32 cellular contexts compared by ENCODE assay signal in genomic region chr2:20138696-20139095, GRCh38.
DNase-seq lines count a peak whose midpoint lies in the region; ATAC-seq, FAIRE-seq and TF ChIP-seq lines count a peak whose summit lies in the region.
"Had no signal": no experiment of that assay in that cellular context is flagged by ENCODE, and none has a peak within 500 bp of the region (broad histone marks: within the 10 kb centered on the region; RNA-seq: fewer than 3 reads in every experiment).

No MANE protein-coding gene starts in this region.

- H3K4me2 ChIP-seq in mesendoderm (ENCODE audit: low read length) (no peak overlapping the region), smooth muscle cell (peak overlapping the region; percentile 22)
- H3K4me2 ChIP-seq: KMS-11 had no signal

- in situ Hi-C loops in brain microvascular endothelial cell (cut with HindIII; ENCODE audit: low pct_ligation_motif_present, low sequenced_read_pairs) = loop anchor here (10.0 kb wide), 1 partner anchor 86 kb away; the partner anchor contains the start of gene SDC1

- H3K79me1 ChIP-seq in mesendoderm (ENCODE audit: low read length) = no peaks in the 10 kb centered on the region

- no peak overlapping the region for H3K4me3 ChIP-seq in brain microvascular endothelial cell (ENCODE audit: low read depth, low read length)
- no peak overlapping the region for H3K4me3 ChIP-seq in mesendoderm (ENCODE audit: low read length)
- H3K4me3 ChIP-seq in smooth muscle cell = no peak overlapping the region
- no peak overlapping the region for H3K4me3 ChIP-seq in Caco-2 (ENCODE audit: low read depth, low read length)
- H3K4me3 ChIP-seq: left ventricle myocardium inferior, prostate gland, sigmoid colon, upper lobe of right lung had no signal

- FAIRE-seq in HTR-8/SVneo (lab: Jason Lieb, UNC) = peak; percentile 48
- FAIRE-seq: endothelial cell of umbilical vein had no signal

- BruUV-seq in Caco-2 (replicated peaks; lab: Mats Ljungman, UMichigan) = no TSS peak

- no peak overlapping the region for H4K5ac ChIP-seq in mesendoderm (ENCODE audit: low read length)

- H3K4me1 ChIP-seq in mesendoderm (ENCODE audit: control insufficient read depth, low read depth, low read length) = no peaks in the 10 kb centered on the region
- peaks cover 10% of the 10 kb centered on the region for H3K4me1 ChIP-seq in smooth muscle cell (ENCODE audit: low read depth)
- H3K4me1 ChIP-seq in Caco-2 = no peaks in the 10 kb centered on the region; the same call in 1 of the 2 replicates
- H3K4me1 ChIP-seq: left ventricle myocardium inferior, prostate gland, upper lobe of right lung had no signal

- peaks cover 7% of the 10 kb centered on the region for H3F3A ChIP-seq in smooth muscle cell (ENCODE audit: low read depth)

- intact Hi-C loops in Caco-2 (cut with micrococcal nuclease; ENCODE audit: unreplicated experiment) = no loop called here

- peak overlapping the region; percentile 52 for H2AFZ ChIP-seq in smooth muscle cell (ENCODE audit: low read depth)

- no peak overlapping the region for H4K8ac ChIP-seq in mesendoderm (ENCODE audit: low read depth, low read length)

- H3K9me3 Mint-ChIP-seq in stimulated activated naive B cell treated with anti-CD40 and anti-IgM and Interleukin-4, amounts not matched to agents 10 μg/mL and 1 μg/mL and 100 μg/mL, for 72 hours = no peaks in the 10 kb centered on the region
- H3K9me3 Mint-ChIP-seq in Caco-2 (ENCODE audit: unreplicated experiment) = no peaks in the 10 kb centered on the region
- H3K9me3 Mint-ChIP-seq: activated CD8-positive, alpha-beta T cell treated with anti-CD3 and anti-CD28 coated beads for 36 hours; activated naive CD4-positive, alpha-beta T cell treated with anti-CD3 and anti-CD28 coated beads, Interleukin-2, amount 10 ng/mL, durations not matched to agents 7 days and 5 days; activated T-helper 17 cell treated with anti-CD3 and anti-CD28 coated beads, Interleukin-2, amount 50 U/mL, for 72 hours had no signal

- no peak overlapping the region for H3K27ac ChIP-seq in brain microvascular endothelial cell
- H3K27ac ChIP-seq in mesendoderm (ENCODE audit: low read depth, low read length) = no peak overlapping the region
- H3K27ac ChIP-seq in smooth muscle cell (ENCODE audit: low read depth) = peak overlapping the region; percentile 70
- H3K27ac ChIP-seq: C4-2B, KMS-11, left ventricle myocardium inferior, prostate gland, sigmoid colon, upper lobe of right lung had no signal

- no peaks in the 10 kb centered on the region for H3K79me2 ChIP-seq in mesendoderm (ENCODE audit: control insufficient read depth, insufficient read depth, low read length)
- H3K79me2 ChIP-seq in smooth muscle cell (ENCODE audit: low read depth) = no peaks in the 10 kb centered on the region

- no peak overlapping the region for H3K27ac Mint-ChIP-seq in stimulated activated naive B cell treated with anti-CD40 and anti-IgM and Interleukin-4, amounts not matched to agents 10 μg/mL and 1 μg/mL and 100 μg/mL, for 72 hours
- H3K27ac Mint-ChIP-seq in Caco-2 (ENCODE audit: unreplicated experiment) = no peak overlapping the region
- H3K27ac Mint-ChIP-seq: activated CD8-positive, alpha-beta T cell treated with anti-CD3 and anti-CD28 coated beads for 36 hours; activated naive CD4-positive, alpha-beta T cell treated with anti-CD3 and anti-CD28 coated beads, Interleukin-2, amount 10 ng/mL, durations not matched to agents 7 days and 5 days; activated T-helper 17 cell treated with anti-CD3 and anti-CD28 coated beads, Interleukin-2, amount 50 U/mL, for 72 hours; naive thymus-derived CD4-positive, alpha-beta T cell had no signal

- no peak overlapping the region for H2BK120ac ChIP-seq in mesendoderm (ENCODE audit: low read depth, low read length)

- CTCF ChIA-PET in Caco-2 (lab: Charles Lee) = interaction anchor here (0.6 to 2.9 kb wide), 3 partner anchors 87 to 183 kb away, joined by 3 to 18 read pairs (median 3); partner anchors contain the start of gene SDC1

- H2BK15ac ChIP-seq in mesendoderm (replicated peaks; ENCODE audit: low read depth) = no peak overlapping the region

- no peaks in the 10 kb centered on the region for H3K9me3 ChIP-seq in smooth muscle cell (replicated peaks; ENCODE audit: low read depth)
- no peaks in the 10 kb centered on the region for H3K9me3 ChIP-seq in Caco-2
- H3K9me3 ChIP-seq: left ventricle myocardium inferior, prostate gland, sigmoid colon, upper lobe of right lung had no signal

- H3K4ac ChIP-seq in mesendoderm (ENCODE audit: low read depth, low read length) = no peak overlapping the region

- no peak overlapping the region for H3K18ac ChIP-seq in mesendoderm (ENCODE audit: low read length)

- H3K23ac ChIP-seq in mesendoderm (ENCODE audit: low read length) = no peak overlapping the region

- DNase-seq in HTR-8/SVneo (ENCODE audit: insufficient read length, low spot score) (no peak), brain microvascular endothelial cell (peak; percentile 14), mesendoderm (peak; percentile 61), smooth muscle cell (lab: John Stamatoyannopoulos, UW; ENCODE audit: unreplicated experiment) (no peak), SKM-1 (lab: John Stamatoyannopoulos, UW; ENCODE audit: unreplicated experiment) (no peak), Caco-2 (no peak)
- DNase-seq in stimulated activated naive B cell treated with anti-CD40 and anti-IgM and Interleukin-4, amounts not matched to agents 10 μg/mL and 1 μg/mL and 100 μg/mL, for 72 hours = no peak
- DNase-seq: activated CD8-positive, alpha-beta memory T cell treated with anti-CD3 and anti-CD28 coated beads, Interleukin-2, amount 50 U/mL, for 48 hours; activated CD8-positive, alpha-beta T cell treated with anti-CD3 and anti-CD28 coated beads for 36 hours; activated naive CD4-positive, alpha-beta T cell treated with anti-CD3 and anti-CD28 coated beads, Interleukin-2, amount 10 ng/mL, durations not matched to agents 7 days and 5 days; DMS79; hypothalamus; left ventricle myocardium inferior; midbrain; MM.1S; naive thymus-derived CD4-positive, alpha-beta T cell; NCI-H1417; NCI-H2029; NK-92 treated with Interleukin-12 subunit alpha and Interleukin-12 subunit beta, amount 100 ng/mL, for 24 hours; nucleus accumbens; Right ventricle myocardium superior; sigmoid colon; stimulated activated CD4-positive, alpha-beta T cell treated with anti-CD3 and anti-CD28 coated beads, Interleukin-15, amount 100 ng/mL, for 24 hours; stimulated activated CD4-positive, alpha-beta T cell treated with anti-CD3 and anti-CD28 coated beads, Interleukin-4, amount 100 ng/mL, for 4 hours; upper lobe of right lung had no signal

- H3K56ac ChIP-seq in mesendoderm (ENCODE audit: low read length) = no peak overlapping the region

- H3K9ac ChIP-seq in mesendoderm (ENCODE audit: low read length) (no peak overlapping the region), smooth muscle cell (ENCODE audit: low read depth) (peak overlapping the region; percentile 8)
- H3K9ac ChIP-seq: KMS-11 had no signal

- no peaks in the 10 kb centered on the region for H3K27me3 ChIP-seq in brain microvascular endothelial cell (replicated peaks)
- no peaks in the 10 kb centered on the region for H3K27me3 ChIP-seq in mesendoderm (ENCODE audit: insufficient read depth, low read length, poor library complexity)
- H3K27me3 ChIP-seq in smooth muscle cell (ENCODE audit: low read depth) = no peaks in the 10 kb centered on the region
- no peaks in the 10 kb centered on the region for H3K27me3 ChIP-seq in Caco-2 (replicated peaks; ENCODE audit: control insufficient read depth, insufficient read depth, low read length)
- H3K27me3 ChIP-seq: sigmoid colon, upper lobe of right lung had no signal

- WGBS in mesendoderm (ENCODE audit: extremely low coverage, insufficient coverage, low lambda C conversion rate) = no CpG with 5 or more reads among the region's 6 CpGs
- WGBS in smooth muscle cell (ENCODE audit: low lambda C conversion rate) = 37% methylated on average over 6 of the region's 6 CpGs

- TF ChIP-seq CTCF in brain microvascular endothelial cell (IDR thresholded peaks at IDR 0.05; ENCODE audit: low read depth, low read length, missing control alignments) (no peak), smooth muscle cell (IDR thresholded peaks at IDR 0.05; ENCODE audit: borderline replicate concordance, insufficient read depth, poor library complexity, severe bottlenecking) (no peak), Caco-2 (IDR thresholded peaks at IDR 0.05; ENCODE audit: insufficient read depth in 1 of 2, low read depth in 1 of 2, low read length in 1 of 2, severe bottlenecking in 1 of 2, unreplicated experiment in 1 of 2) (no peak)

- ATAC-seq in stimulated activated naive B cell treated with anti-CD40 and anti-IgM and Interleukin-4, amounts not matched to agents 10 μg/mL and 1 μg/mL and 100 μg/mL, for 72 hours (replicated peaks) = no peak
- ATAC-seq in HG03469 (IDR thresholded peaks at IDR 0.05; ENCODE audit: unreplicated experiment) = no peak
- ATAC-seq: activated CD8-positive, alpha-beta T cell treated with anti-CD3 and anti-CD28 coated beads for 36 hours; activated T-helper 17 cell treated with anti-CD3 and anti-CD28 coated beads, Interleukin-2, amount 50 U/mL, for 72 hours; naive thymus-derived CD4-positive, alpha-beta T cell; upper lobe of right lung had no signal

- H3K27me3 Mint-ChIP-seq in stimulated activated naive B cell treated with anti-CD40 and anti-IgM and Interleukin-4, amounts not matched to agents 10 μg/mL and 1 μg/mL and 100 μg/mL, for 72 hours = peaks cover 3 to 12% of the 10 kb centered on the region in 2 donors
- H3K27me3 Mint-ChIP-seq in Caco-2 (ENCODE audit: insufficient read depth, unreplicated experiment) = peaks cover 3% of the 10 kb centered on the region
- H3K27me3 Mint-ChIP-seq: activated CD8-positive, alpha-beta T cell treated with anti-CD3 and anti-CD28 coated beads for 36 hours; brain had no signal

- no peaks in the 10 kb centered on the region for H3K4me1 Mint-ChIP-seq in stimulated activated naive B cell treated with anti-CD40 and anti-IgM and Interleukin-4, amounts not matched to agents 10 μg/mL and 1 μg/mL and 100 μg/mL, for 72 hours
- peaks cover 19% of the 10 kb centered on the region for H3K4me1 Mint-ChIP-seq in Caco-2 (ENCODE audit: low read depth, unreplicated experiment)
- H3K4me1 Mint-ChIP-seq: activated naive CD4-positive, alpha-beta T cell treated with anti-CD3 and anti-CD28 coated beads, Interleukin-2, amount 10 ng/mL, durations not matched to agents 7 days and 5 days; activated T-helper 17 cell treated with anti-CD3 and anti-CD28 coated beads, Interleukin-2, amount 50 U/mL, for 72 hours; naive thymus-derived CD4-positive, alpha-beta T cell had no signal

- no peak overlapping the region for H2AK5ac ChIP-seq in mesendoderm (ENCODE audit: low read length)

- H3K36me3 ChIP-seq in brain microvascular endothelial cell (replicated peaks) (no peaks in the 10 kb centered on the region), mesendoderm (ENCODE audit: control insufficient read depth, insufficient read depth, low read length) (no peaks in the 10 kb centered on the region), smooth muscle cell (ENCODE audit: low read depth) (no peaks in the 10 kb centered on the region), Caco-2 (ENCODE audit: control insufficient read depth, insufficient read depth, low read length) (no peaks in the 10 kb centered on the region)
- H3K36me3 ChIP-seq: left ventricle myocardium inferior, prostate gland, sigmoid colon, upper lobe of right lung had no signal

- H2BK5ac ChIP-seq in mesendoderm (ENCODE audit: low read length) = no peak overlapping the region

- H4K20me1 ChIP-seq in smooth muscle cell (ENCODE audit: low read depth) = no peaks in the 10 kb centered on the region

- H3K4me3 Mint-ChIP-seq in stimulated activated naive B cell treated with anti-CD40 and anti-IgM and Interleukin-4, amounts not matched to agents 10 μg/mL and 1 μg/mL and 100 μg/mL, for 72 hours = no peak overlapping the region
- no peak overlapping the region for H3K4me3 Mint-ChIP-seq in Caco-2 (ENCODE audit: unreplicated experiment)
- H3K4me3 Mint-ChIP-seq: activated CD8-positive, alpha-beta T cell treated with anti-CD3 and anti-CD28 coated beads for 36 hours; activated naive CD4-positive, alpha-beta T cell treated with anti-CD3 and anti-CD28 coated beads, Interleukin-2, amount 10 ng/mL, durations not matched to agents 7 days and 5 days; activated T-helper 17 cell treated with anti-CD3 and anti-CD28 coated beads, Interleukin-2, amount 50 U/mL, for 72 hours; brain; naive thymus-derived CD4-positive, alpha-beta T cell had no signal

- POLR2A ChIA-PET in Caco-2 (lab: Charles Lee) = no interaction called here

- no peaks in the 10 kb centered on the region for H3K36me3 Mint-ChIP-seq in stimulated activated naive B cell treated with anti-CD40 and anti-IgM and Interleukin-4, amounts not matched to agents 10 μg/mL and 1 μg/mL and 100 μg/mL, for 72 hours
- H3K36me3 Mint-ChIP-seq in Caco-2 (ENCODE audit: insufficient read depth, unreplicated experiment) = no peaks in the 10 kb centered on the region
- H3K36me3 Mint-ChIP-seq: activated naive CD4-positive, alpha-beta T cell treated with anti-CD3 and anti-CD28 coated beads, Interleukin-2, amount 10 ng/mL, durations not matched to agents 7 days and 5 days; brain; naive thymus-derived CD4-positive, alpha-beta T cell had no signal

Comparison
In these comparisons a context has a peak if more than half of its experiments do, and no peak if none do; other contexts are left out.
1. DNase-seq: peak in brain microvascular endothelial cell (single experiment) and mesendoderm (single experiment); none in HTR-8/SVneo (single experiment), smooth muscle cell (single experiment), SKM-1 (single experiment), stimulated activated naive B cell treated with anti-CD40 and anti-IgM and Interleukin-4, amounts not matched to agents 10 μg/mL and 1 μg/mL and 100 μg/mL, for 72 hours (single experiment) and Caco-2 (0 of 2).